ENCODE assay signal across 1 cellular context in the genomic region with DNA sequence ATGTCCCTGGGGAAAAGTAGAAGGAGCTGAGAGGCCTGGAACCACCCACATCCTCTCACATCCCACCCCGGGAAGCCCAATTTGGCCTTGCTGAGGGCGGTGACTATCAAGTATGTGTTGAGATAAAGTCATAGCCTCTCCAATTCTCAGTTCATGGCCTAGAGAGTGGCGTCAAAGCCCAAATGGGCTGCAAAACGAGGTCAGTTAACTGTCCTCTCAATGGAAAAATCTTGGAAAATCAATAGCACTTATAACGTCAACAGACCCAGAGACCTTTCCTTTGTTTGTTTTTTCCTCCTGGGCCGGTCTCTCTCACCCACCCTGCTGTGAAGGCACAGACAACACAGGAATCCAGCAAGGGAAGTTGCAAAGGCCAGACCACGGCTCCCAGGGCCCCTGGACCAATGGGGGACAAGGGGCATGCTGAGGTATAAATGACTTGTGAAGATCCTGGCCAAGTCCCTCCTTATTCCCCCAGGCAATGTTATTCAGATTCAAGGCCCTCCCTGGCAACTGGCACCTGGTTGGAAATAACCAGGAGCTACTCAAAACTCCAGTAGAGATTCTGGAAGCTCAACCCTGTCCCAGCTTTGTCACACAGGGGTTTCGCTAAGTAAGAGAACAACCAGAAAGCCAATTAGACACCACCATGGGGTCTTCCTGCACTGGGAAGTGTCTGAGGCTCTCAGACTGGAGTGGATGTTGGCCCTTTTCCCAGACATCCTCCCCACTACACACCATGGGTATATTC.
A peak's percentile ranks its signal among the peaks of the same experiment; 100 is the strongest.
TF ChIP-seq lines count a peak whose summit lies in the region.

No MANE protein-coding gene starts in this region.

TF ChIP-seq in HepG2, 621 proteins besides CTCF, POLR2A, EP300 and RAD21 (continues in another document):
- TF ChIP-seq ZC3H4 (CRISPR knock-in tag; IDR thresholded peaks at IDR 0.05; ENCODE audit: borderline replicate concordance) = no peak
- no peak for TF ChIP-seq DPF2 (CRISPR knock-in tag; IDR thresholded peaks at IDR 0.05; ENCODE audit: borderline replicate concordance, low read depth)
- TF ChIP-seq, protein P1, sequence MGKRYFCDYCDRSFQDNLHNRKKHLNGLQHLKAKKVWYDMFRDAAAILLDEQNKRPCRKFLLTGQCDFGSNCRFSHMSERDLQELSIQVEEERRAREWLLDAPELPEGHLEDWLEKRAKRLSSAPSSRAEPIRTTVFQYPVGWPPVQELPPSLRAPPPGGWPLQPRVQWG (CRISPR knock-in tag; IDR thresholded peaks at IDR 0.05; ENCODE audit: borderline replicate concordance, low read depth) = no peak
- TF ChIP-seq NFKB2 (CRISPR knock-in tag; IDR thresholded peaks at IDR 0.05; ENCODE audit: borderline replicate concordance) = no peak
- TF ChIP-seq ZFAT (CRISPR knock-in tag; conservative IDR thresholded peaks at IDR 0.05) = no peak
- TF ChIP-seq TCF7L2 (IDR thresholded peaks at IDR 0.05; ENCODE audit: low read depth, low read length) = no peak
- no peak for TF ChIP-seq RORA (CRISPR knock-in tag; IDR thresholded peaks at IDR 0.05)
- TF ChIP-seq SP5 (CRISPR knock-in tag; IDR thresholded peaks at IDR 0.05; ENCODE audit: borderline replicate concordance, low read depth) = no peak
- TF ChIP-seq YY1 (IDR thresholded peaks at IDR 0.05; ENCODE audit: insufficient read depth, insufficient replicate concordance, low read depth, low read length) = no peak
- TF ChIP-seq CENPT (CRISPR knock-in tag; IDR thresholded peaks at IDR 0.05; ENCODE audit: low read depth) = no peak
- TF ChIP-seq TARDBP (CRISPR knock-in tag; IDR thresholded peaks at IDR 0.05) = no peak
- no peak for TF ChIP-seq XBP1 (CRISPR knock-in tag; IDR thresholded peaks at IDR 0.05)
- TF ChIP-seq ZZZ3 (CRISPR knock-in tag; IDR thresholded peaks at IDR 0.05; ENCODE audit: borderline replicate concordance) = no peak
- TF ChIP-seq, protein P2, sequence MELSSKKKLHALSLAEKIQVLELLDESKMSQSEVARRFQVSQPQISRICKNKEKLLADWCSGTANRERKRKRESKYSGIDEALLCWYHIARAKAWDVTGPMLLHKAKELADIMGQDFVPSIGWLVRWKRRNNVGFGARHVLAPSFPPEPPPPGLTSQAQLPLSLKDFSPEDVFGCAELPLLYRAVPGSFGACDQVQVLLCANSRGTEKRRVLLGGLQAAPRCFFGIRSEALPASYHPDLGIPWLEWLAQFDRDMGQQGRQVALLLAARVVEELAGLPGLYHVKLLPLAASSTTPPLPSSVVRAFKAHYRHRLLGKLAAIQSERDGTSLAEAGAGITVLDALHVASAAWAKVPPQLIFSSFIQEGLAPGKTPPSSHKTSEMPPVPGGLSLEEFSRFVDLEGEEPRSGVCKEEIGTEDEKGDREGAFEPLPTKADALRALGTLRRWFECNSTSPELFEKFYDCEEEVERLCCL (CRISPR knock-in tag; IDR thresholded peaks at IDR 0.05; ENCODE audit: borderline replicate concordance) = no peak
- no peak for TF ChIP-seq TBL1XR1 (IDR thresholded peaks at IDR 0.05; ENCODE audit: borderline replicate concordance, low read length, partially characterized antibody)
- TF ChIP-seq HOXA7 (CRISPR knock-in tag; IDR thresholded peaks at IDR 0.05) = no peak
- TF ChIP-seq EHMT2 (IDR thresholded peaks at IDR 0.05; ENCODE audit: borderline replicate concordance, low read depth, low read length) = peak; percentile 42; the same call in 1 of the 2 replicates
- TF ChIP-seq ZNF317 (CRISPR knock-in tag; IDR thresholded peaks at IDR 0.05) = no peak
- TF ChIP-seq JARID2 (CRISPR knock-in tag; IDR thresholded peaks at IDR 0.05; ENCODE audit: insufficient replicate concordance) = no peak
- TF ChIP-seq ZNF577 (CRISPR knock-in tag; IDR thresholded peaks at IDR 0.05; ENCODE audit: borderline replicate concordance, low read depth) = no peak
- TF ChIP-seq ZNF879 (CRISPR knock-in tag; IDR thresholded peaks at IDR 0.05) = no peak
- peak; percentile 76; the same call in 1 of the 2 replicates for TF ChIP-seq ZBTB21 (CRISPR knock-in tag; IDR thresholded peaks at IDR 0.05)
- no peak for TF ChIP-seq MEIS1 (CRISPR knock-in tag; IDR thresholded peaks at IDR 0.05; ENCODE audit: borderline replicate concordance)
- 0 out of 2 replicates have a peak, but pooled peaks have one; percentile 32 for TF ChIP-seq GATAD2A (CRISPR knock-in tag; IDR thresholded peaks at IDR 0.05)
- TF ChIP-seq, protein P3, sequence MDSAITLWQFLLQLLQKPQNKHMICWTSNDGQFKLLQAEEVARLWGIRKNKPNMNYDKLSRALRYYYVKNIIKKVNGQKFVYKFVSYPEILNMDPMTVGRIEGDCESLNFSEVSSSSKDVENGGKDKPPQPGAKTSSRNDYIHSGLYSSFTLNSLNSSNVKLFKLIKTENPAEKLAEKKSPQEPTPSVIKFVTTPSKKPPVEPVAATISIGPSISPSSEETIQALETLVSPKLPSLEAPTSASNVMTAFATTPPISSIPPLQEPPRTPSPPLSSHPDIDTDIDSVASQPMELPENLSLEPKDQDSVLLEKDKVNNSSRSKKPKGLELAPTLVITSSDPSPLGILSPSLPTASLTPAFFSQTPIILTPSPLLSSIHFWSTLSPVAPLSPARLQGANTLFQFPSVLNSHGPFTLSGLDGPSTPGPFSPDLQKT (CRISPR knock-in tag; IDR thresholded peaks at IDR 0.05; ENCODE audit: borderline replicate concordance) = no peak
- no peak for TF ChIP-seq HMG20A (CRISPR knock-in tag; IDR thresholded peaks at IDR 0.05; ENCODE audit: borderline replicate concordance)
- TF ChIP-seq, protein P4, sequence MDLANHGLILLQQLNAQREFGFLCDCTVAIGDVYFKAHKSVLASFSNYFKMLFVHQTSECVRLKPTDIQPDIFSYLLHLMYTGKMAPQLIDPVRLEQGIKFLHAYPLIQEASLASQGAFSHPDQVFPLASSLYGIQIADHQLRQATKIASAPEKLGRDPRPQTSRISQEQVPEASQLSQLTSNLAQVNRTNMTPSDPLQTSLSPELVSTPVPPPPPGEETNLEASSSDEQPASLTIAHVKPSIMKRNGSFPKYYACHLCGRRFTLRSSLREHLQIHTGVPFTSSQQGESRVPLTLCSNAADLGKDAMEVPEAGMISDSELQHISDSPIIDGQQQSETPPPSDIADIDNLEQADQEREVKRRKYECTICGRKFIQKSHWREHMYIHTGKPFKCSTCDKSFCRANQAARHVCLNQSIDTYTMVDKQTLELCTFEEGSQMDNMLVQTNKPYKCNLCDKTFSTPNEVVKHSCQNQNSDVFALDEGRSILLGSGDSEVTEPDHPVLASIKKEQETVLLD (CRISPR knock-in tag; IDR thresholded peaks at IDR 0.05; ENCODE audit: low read depth) = no peak
- no peak for TF ChIP-seq FOXC1 (CRISPR knock-in tag; IDR thresholded peaks at IDR 0.05; ENCODE audit: borderline replicate concordance)
- TF ChIP-seq, protein P5, sequence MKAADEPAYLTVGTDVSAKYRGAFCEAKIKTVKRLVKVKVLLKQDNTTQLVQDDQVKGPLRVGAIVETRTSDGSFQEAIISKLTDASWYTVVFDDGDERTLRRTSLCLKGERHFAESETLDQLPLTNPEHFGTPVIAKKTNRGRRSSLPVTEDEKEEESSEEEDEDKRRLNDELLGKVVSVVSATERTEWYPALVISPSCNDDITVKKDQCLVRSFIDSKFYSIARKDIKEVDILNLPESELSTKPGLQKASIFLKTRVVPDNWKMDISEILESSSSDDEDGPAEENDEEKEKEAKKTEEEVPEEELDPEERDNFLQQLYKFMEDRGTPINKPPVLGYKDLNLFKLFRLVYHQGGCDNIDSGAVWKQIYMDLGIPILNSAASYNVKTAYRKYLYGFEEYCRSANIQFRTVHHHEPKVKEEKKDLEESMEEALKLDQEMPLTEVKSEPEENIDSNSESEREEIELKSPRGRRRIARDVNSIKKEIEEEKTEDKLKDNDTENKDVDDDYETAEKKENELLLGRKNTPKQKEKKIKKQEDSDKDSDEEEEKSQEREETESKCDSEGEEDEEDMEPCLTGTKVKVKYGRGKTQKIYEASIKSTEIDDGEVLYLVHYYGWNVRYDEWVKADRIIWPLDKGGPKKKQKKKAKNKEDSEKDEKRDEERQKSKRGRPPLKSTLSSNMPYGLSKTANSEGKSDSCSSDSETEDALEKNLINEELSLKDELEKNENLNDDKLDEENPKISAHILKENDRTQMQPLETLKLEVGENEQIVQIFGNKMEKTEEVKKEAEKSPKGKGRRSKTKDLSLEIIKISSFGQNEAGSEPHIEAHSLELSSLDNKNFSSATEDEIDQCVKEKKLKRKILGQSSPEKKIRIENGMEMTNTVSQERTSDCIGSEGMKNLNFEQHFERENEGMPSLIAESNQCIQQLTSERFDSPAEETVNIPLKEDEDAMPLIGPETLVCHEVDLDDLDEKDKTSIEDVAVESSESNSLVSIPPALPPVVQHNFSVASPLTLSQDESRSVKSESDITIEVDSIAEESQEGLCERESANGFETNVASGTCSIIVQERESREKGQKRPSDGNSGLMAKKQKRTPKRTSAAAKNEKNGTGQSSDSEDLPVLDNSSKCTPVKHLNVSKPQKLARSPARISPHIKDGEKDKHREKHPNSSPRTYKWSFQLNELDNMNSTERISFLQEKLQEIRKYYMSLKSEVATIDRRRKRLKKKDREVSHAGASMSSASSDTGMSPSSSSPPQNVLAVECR (CRISPR knock-in tag; IDR thresholded peaks at IDR 0.05; ENCODE audit: borderline replicate concordance) = no peak
- peak; percentile 32; the same call in 1 of the 2 replicates for TF ChIP-seq RARA (CRISPR knock-in tag; IDR thresholded peaks at IDR 0.05)
- TF ChIP-seq SOX13 (IDR thresholded peaks at IDR 0.05) = no peak
- TF ChIP-seq SOX13 (CRISPR knock-in tag; conservative IDR thresholded peaks at IDR 0.05 in 1 of 2, IDR thresholded peaks at IDR 0.05 in 1 of 2) = no peak
- no peak for TF ChIP-seq MAFF (IDR thresholded peaks at IDR 0.05; ENCODE audit: low read depth, low read length)
- TF ChIP-seq, protein P6, sequence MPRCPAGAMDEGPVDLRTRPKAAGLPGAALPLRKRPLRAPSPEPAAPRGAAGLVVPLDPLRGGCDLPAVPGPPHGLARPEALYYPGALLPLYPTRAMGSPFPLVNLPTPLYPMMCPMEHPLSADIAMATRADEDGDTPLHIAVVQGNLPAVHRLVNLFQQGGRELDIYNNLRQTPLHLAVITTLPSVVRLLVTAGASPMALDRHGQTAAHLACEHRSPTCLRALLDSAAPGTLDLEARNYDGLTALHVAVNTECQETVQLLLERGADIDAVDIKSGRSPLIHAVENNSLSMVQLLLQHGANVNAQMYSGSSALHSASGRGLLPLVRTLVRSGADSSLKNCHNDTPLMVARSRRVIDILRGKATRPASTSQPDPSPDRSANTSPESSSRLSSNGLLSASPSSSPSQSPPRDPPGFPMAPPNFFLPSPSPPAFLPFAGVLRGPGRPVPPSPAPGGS (CRISPR knock-in tag; IDR thresholded peaks at IDR 0.05) = no peak
- TF ChIP-seq SIN3A (IDR thresholded peaks at IDR 0.05; ENCODE audit: borderline replicate concordance, low read depth, low read length) = no peak
- TF ChIP-seq ZNF121 (CRISPR knock-in tag; IDR thresholded peaks at IDR 0.05) = no peak
- no peak for TF ChIP-seq NCOA1 (CRISPR knock-in tag; IDR thresholded peaks at IDR 0.05)
- no peak for TF ChIP-seq ZBTB7B (CRISPR knock-in tag; IDR thresholded peaks at IDR 0.05)
- TF ChIP-seq SMAD1 (CRISPR knock-in tag; IDR thresholded peaks at IDR 0.05; ENCODE audit: borderline replicate concordance, low read depth) = no peak
- TF ChIP-seq NCOA5 (CRISPR knock-in tag; IDR thresholded peaks at IDR 0.05) = no peak
- no peak for TF ChIP-seq JUNB (CRISPR knock-in tag; IDR thresholded peaks at IDR 0.05; ENCODE audit: borderline replicate concordance)
- TF ChIP-seq, protein P7, sequence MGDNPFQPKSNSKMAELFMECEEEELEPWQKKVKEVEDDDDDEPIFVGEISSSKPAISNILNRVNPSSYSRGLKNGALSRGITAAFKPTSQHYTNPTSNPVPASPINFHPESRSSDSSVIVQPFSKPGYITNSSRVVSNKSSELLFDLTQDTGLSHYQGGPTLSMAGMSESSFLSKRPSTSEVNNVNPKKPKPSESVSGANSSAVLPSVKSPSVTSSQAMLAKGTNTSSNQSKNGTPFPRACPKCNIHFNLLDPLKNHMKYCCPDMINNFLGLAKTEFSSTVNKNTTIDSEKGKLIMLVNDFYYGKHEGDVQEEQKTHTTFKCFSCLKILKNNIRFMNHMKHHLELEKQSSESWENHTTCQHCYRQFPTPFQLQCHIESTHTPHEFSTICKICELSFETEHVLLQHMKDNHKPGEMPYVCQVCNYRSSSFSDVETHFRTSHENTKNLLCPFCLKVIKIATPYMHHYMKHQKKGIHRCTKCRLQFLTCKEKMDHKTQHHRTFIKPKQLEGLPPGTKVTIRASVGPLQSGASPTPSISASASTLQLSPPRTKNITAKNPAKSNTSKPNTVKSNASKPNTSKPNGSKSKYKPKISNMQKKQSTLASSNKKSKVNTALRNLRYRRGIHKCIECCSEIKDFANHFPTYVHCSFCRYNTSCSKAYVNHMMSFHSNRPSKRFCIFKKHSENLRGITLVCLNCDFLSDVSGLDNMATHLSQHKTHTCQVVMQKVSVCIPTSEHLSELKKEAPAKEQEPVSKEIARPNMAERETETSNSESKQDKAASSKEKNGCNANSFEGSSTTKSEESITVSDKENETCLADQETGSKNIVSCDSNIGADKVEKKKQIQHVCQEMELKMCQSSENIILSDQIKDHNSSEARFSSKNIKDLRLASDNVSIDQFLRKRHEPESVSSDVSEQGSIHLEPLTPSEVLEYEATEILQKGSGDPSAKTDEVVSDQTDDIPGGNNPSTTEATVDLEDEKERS (CRISPR knock-in tag; IDR thresholded peaks at IDR 0.05) = no peak
- TF ChIP-seq SMARCC2 (IDR thresholded peaks at IDR 0.05) = no peak
- TF ChIP-seq SOX5 (CRISPR knock-in tag; IDR thresholded peaks at IDR 0.05; ENCODE audit: borderline replicate concordance) = peak; percentile 15; the same call in 1 of the 2 replicates
- TF ChIP-seq FOXA3 (CRISPR knock-in tag; IDR thresholded peaks at IDR 0.05) = peak; percentile 45; the same call in 1 of the 2 replicates
- TF ChIP-seq ZNF136 (CRISPR knock-in tag; IDR thresholded peaks at IDR 0.05; ENCODE audit: low read depth) = no peak
